37 cellular contexts compared by ENCODE assay signal in the genomic region with DNA sequence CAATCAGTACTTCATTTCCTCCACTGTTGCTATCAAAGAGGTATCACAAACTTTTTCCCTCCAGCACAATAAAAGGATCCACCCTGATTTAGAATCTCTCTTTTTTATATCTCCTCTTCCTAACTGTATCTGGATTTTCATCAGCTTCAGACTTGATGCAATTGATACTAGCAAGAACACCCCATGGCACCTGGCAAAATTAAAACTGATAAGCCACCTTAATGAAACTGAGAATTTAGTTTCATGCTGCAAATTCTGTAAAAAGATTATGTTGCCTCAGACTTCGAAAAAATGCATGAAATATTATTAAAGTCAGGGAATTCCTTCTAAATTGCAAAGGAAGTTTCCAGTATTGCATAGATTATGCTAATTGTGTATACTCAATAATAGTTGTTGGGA.
"Had no signal": no experiment of that assay in that cellular context is flagged by ENCODE, and none has a peak within 500 bp of the region (broad histone marks: within the 10 kb centered on the region; RNA-seq: fewer than 3 reads in every experiment).

No MANE protein-coding gene starts in this region.

- H3K9me3 Mint-ChIP-seq: activated naive CD4-positive, alpha-beta T cell treated with anti-CD3 and anti-CD28 coated beads for 36 hours; activated naive CD8-positive, alpha-beta T cell treated with anti-CD3 and anti-CD28 coated beads for 36 hours; activated naive CD8-positive, alpha-beta T cell treated with anti-CD3 and anti-CD28 coated beads, Interleukin-2, amount 50 U/mL, for 24 hours; activated T-cell treated with anti-CD3 and anti-CD28 coated beads, Interleukin-2, amount 50 U/mL, for 24 hours; activated T-cell treated with anti-CD3 and anti-CD28 coated beads, Interleukin-2, amount 50 U/mL, for 4 hours; activated T-helper 1 cell treated with anti-CD3 and anti-CD28 coated beads, Interleukin-12 subunit alpha, Interleukin-12 subunit beta, Interleukin-2, Interleukin-4 antibody, amounts not matched to agents 30 ng/mL and 10 ng/mL and 1 ng/mL, durations not matched to agents 14 hours and 24 hours and 36 hours; activated T-helper 2 cell treated with anti-CD3 and anti-CD28 coated beads, Interferon-gamma antibody, Interleukin-2, Interleukin-4, amounts not matched to agents 10 μg/mL and 5 μg/mL and 100 μg/mL, durations not matched to agents 14 hours and 24 hours and 36 hours; central memory CD8-positive, alpha-beta T cell had no signal

- H3K27me3 ChIP-seq: adrenal gland, ascending aorta, body of pancreas, brain microvascular endothelial cell, breast epithelium, cardiac muscle cell had no signal

- H3K4me3 ChIP-seq: adrenal gland, ascending aorta, body of pancreas, breast epithelium, cardiac muscle cell had no signal

- H3K4me1 ChIP-seq: adrenal gland, ascending aorta, body of pancreas, breast epithelium had no signal

- DNase-seq: activated effector memory CD4-positive, alpha-beta T cell treated with anti-CD3 and anti-CD28 coated beads, Interleukin-2, amount 50 U/mL, for 16 hours; activated effector memory CD4-positive, alpha-beta T cell treated with Interleukin-2 at 50 U/mL for 16 hours; activated gamma-delta T cell; activated gamma-delta T cell treated with Interleukin-2 at 50 U/mL for 16 hours; activated naive CD4-positive, alpha-beta T cell; activated naive CD4-positive, alpha-beta T cell treated with anti-CD3 and anti-CD28 coated beads for 36 hours; activated naive CD4-positive, alpha-beta T cell treated with anti-CD3 and anti-CD28 coated beads, Interleukin-2, amount 10 ng/mL, durations not matched to agents 7 days and 5 days; activated naive CD4-positive, alpha-beta T cell treated with anti-CD3 and anti-CD28 coated beads, Interleukin-2, amount 50 U/mL, for 16 hours; activated naive CD4-positive, alpha-beta T cell treated with Interleukin-2 at 50 U/mL for 16 hours; activated naive CD8-positive, alpha-beta T cell treated with anti-CD3 and anti-CD28 coated beads for 36 hours; activated naive CD8-positive, alpha-beta T cell treated with anti-CD3 and anti-CD28 coated beads, Interleukin-2, amount 10 ng/mL, durations not matched to agents 7 days and 5 days; activated naive CD8-positive, alpha-beta T cell treated with anti-CD3 and anti-CD28 coated beads, Interleukin-2, amount 50 U/mL, for 24 hours; activated T-cell treated with anti-CD3 and anti-CD28 coated beads, Interleukin-2, amount 50 U/mL, for 24 hours; activated T-cell treated with anti-CD3 and anti-CD28 coated beads, Interleukin-2, amount 50 U/mL, for 4 hours; activated T-cell treated with anti-CD3 and anti-CD28 coated beads, Interleukin-2, amount 50 U/mL, for 48 hours; activated T-cell treated with anti-CD3 and anti-CD28 coated beads, Interleukin-2, amount 50 U/mL, for 72 hours; adrenal gland; amniotic stem cell; amygdala; anterior cingulate cortex; aorta; body of pancreas; brain microvascular endothelial cell; caudate nucleus; central memory CD4-positive, alpha-beta T cell; cerebellar nuclear complex had no signal

- H3K36me3 ChIP-seq: adrenal gland, ascending aorta, brain microvascular endothelial cell, breast epithelium, cardiac muscle cell had no signal

- ATAC-seq: activated naive CD4-positive, alpha-beta T cell treated with anti-CD3 and anti-CD28 coated beads, Interleukin-2, amount 50 U/mL, for 72 hours; activated naive CD8-positive, alpha-beta T cell treated with anti-CD3 and anti-CD28 coated beads, Interleukin-2, amount 50 U/mL, for 24 hours; activated T-cell treated with anti-CD3 and anti-CD28 coated beads, Interleukin-2, amount 50 U/mL, for 4 hours; activated T-cell treated with anti-CD3 and anti-CD28 coated beads, Interleukin-2, amount 50 U/mL, for 72 hours; activated T-helper 17 cell treated with anti-CD3 and anti-CD28 coated beads, Interleukin-2, amount 50 U/mL, for 72 hours; body of pancreas had no signal

- H3K27ac Mint-ChIP-seq: activated naive CD4-positive, alpha-beta T cell treated with anti-CD3 and anti-CD28 coated beads for 36 hours; activated naive CD4-positive, alpha-beta T cell treated with anti-CD3 and anti-CD28 coated beads, Interleukin-2, amount 10 ng/mL, durations not matched to agents 7 days and 5 days; activated naive CD4-positive, alpha-beta T cell treated with anti-CD3 and anti-CD28 coated beads, Interleukin-2, amount 50 U/mL, for 24 hours; activated naive CD4-positive, alpha-beta T cell treated with anti-CD3 and anti-CD28 coated beads, Interleukin-2, amount 50 U/mL, for 72 hours; activated naive CD8-positive, alpha-beta T cell; activated naive CD8-positive, alpha-beta T cell treated with anti-CD3 and anti-CD28 coated beads for 36 hours; activated naive CD8-positive, alpha-beta T cell treated with anti-CD3 and anti-CD28 coated beads, Interleukin-2, amount 10 ng/mL, durations not matched to agents 7 days and 5 days; activated naive CD8-positive, alpha-beta T cell treated with anti-CD3 and anti-CD28 coated beads, Interleukin-2, amount 50 U/mL, for 24 hours; activated T-cell treated with anti-CD3 and anti-CD28 coated beads, Interleukin-2, amount 50 U/mL, for 24 hours; activated T-cell treated with anti-CD3 and anti-CD28 coated beads, Interleukin-2, amount 50 U/mL, for 72 hours; activated T-helper 1 cell treated with anti-CD3 and anti-CD28 coated beads, Interleukin-12 subunit alpha, Interleukin-12 subunit beta, Interleukin-2, Interleukin-4 antibody, amounts not matched to agents 30 ng/mL and 10 ng/mL and 1 ng/mL, durations not matched to agents 14 hours and 24 hours and 36 hours; activated T-helper 17 cell treated with anti-CD3 and anti-CD28 coated beads, Interleukin-2, amount 50 U/mL, for 72 hours; activated T-helper 2 cell treated with anti-CD3 and anti-CD28 coated beads, Interferon-gamma antibody, Interleukin-2, Interleukin-4, amounts not matched to agents 10 μg/mL and 5 μg/mL and 100 μg/mL, durations not matched to agents 14 hours and 24 hours and 36 hours had no signal

- H3K27me3 Mint-ChIP-seq: activated naive CD4-positive, alpha-beta T cell treated with anti-CD3 and anti-CD28 coated beads, Interleukin-2, amount 10 ng/mL, durations not matched to agents 7 days and 5 days; activated naive CD4-positive, alpha-beta T cell treated with anti-CD3 and anti-CD28 coated beads, Interleukin-2, amount 50 U/mL, for 24 hours; activated naive CD8-positive, alpha-beta T cell; activated naive CD8-positive, alpha-beta T cell treated with anti-CD3 and anti-CD28 coated beads for 36 hours; activated naive CD8-positive, alpha-beta T cell treated with anti-CD3 and anti-CD28 coated beads, Interleukin-2, amount 10 ng/mL, durations not matched to agents 7 days and 5 days; activated naive CD8-positive, alpha-beta T cell treated with anti-CD3 and anti-CD28 coated beads, Interleukin-2, amount 50 U/mL, for 24 hours; activated T-cell treated with anti-CD3 and anti-CD28 coated beads, Interleukin-2, amount 50 U/mL, for 24 hours; activated T-helper 17 cell treated with anti-CD3 and anti-CD28 coated beads, Interleukin-2, amount 50 U/mL, for 72 hours; central memory CD8-positive, alpha-beta T cell had no signal

- H3K4me1 Mint-ChIP-seq: activated naive CD4-positive, alpha-beta T cell treated with anti-CD3 and anti-CD28 coated beads, Interleukin-2, amount 10 ng/mL, durations not matched to agents 7 days and 5 days; activated naive CD4-positive, alpha-beta T cell treated with anti-CD3 and anti-CD28 coated beads, Interleukin-2, amount 50 U/mL, for 24 hours; activated naive CD8-positive, alpha-beta T cell treated with anti-CD3 and anti-CD28 coated beads for 36 hours; activated naive CD8-positive, alpha-beta T cell treated with anti-CD3 and anti-CD28 coated beads, Interleukin-2, amount 10 ng/mL, durations not matched to agents 7 days and 5 days; activated naive CD8-positive, alpha-beta T cell treated with anti-CD3 and anti-CD28 coated beads, Interleukin-2, amount 50 U/mL, for 24 hours; activated T-helper 17 cell treated with anti-CD3 and anti-CD28 coated beads, Interleukin-2, amount 50 U/mL, for 72 hours; central memory CD8-positive, alpha-beta T cell had no signal

- H3K9me3 ChIP-seq: adrenal gland, ascending aorta, body of pancreas, breast epithelium had no signal

- H3K4me3 Mint-ChIP-seq: activated naive CD4-positive, alpha-beta T cell treated with anti-CD3 and anti-CD28 coated beads for 36 hours; activated naive CD4-positive, alpha-beta T cell treated with anti-CD3 and anti-CD28 coated beads, Interleukin-2, amount 10 ng/mL, durations not matched to agents 7 days and 5 days; activated naive CD4-positive, alpha-beta T cell treated with anti-CD3 and anti-CD28 coated beads, Interleukin-2, amount 50 U/mL, for 24 hours; activated naive CD8-positive, alpha-beta T cell; activated naive CD8-positive, alpha-beta T cell treated with anti-CD3 and anti-CD28 coated beads for 36 hours; activated naive CD8-positive, alpha-beta T cell treated with anti-CD3 and anti-CD28 coated beads, Interleukin-2, amount 10 ng/mL, durations not matched to agents 7 days and 5 days; activated naive CD8-positive, alpha-beta T cell treated with anti-CD3 and anti-CD28 coated beads, Interleukin-2, amount 50 U/mL, for 24 hours; activated T-cell treated with anti-CD3 and anti-CD28 coated beads, Interleukin-2, amount 50 U/mL, for 24 hours; activated T-cell treated with anti-CD3 and anti-CD28 coated beads, Interleukin-2, amount 50 U/mL, for 4 hours; activated T-cell treated with anti-CD3 and anti-CD28 coated beads, Interleukin-2, amount 50 U/mL, for 72 hours; activated T-helper 1 cell treated with anti-CD3 and anti-CD28 coated beads, Interleukin-12 subunit alpha, Interleukin-12 subunit beta, Interleukin-2, Interleukin-4 antibody, amounts not matched to agents 30 ng/mL and 10 ng/mL and 1 ng/mL, durations not matched to agents 14 hours and 24 hours and 36 hours; activated T-helper 17 cell treated with anti-CD3 and anti-CD28 coated beads, Interleukin-2, amount 50 U/mL, for 72 hours; brain; central memory CD8-positive, alpha-beta T cell had no signal

- H3K27ac ChIP-seq: adrenal gland, ascending aorta, body of pancreas, brain microvascular endothelial cell, breast epithelium, cardiac muscle cell had no signal

- H3K36me3 Mint-ChIP-seq: activated naive CD4-positive, alpha-beta T cell treated with anti-CD3 and anti-CD28 coated beads, Interleukin-2, amount 10 ng/mL, durations not matched to agents 7 days and 5 days; activated naive CD4-positive, alpha-beta T cell treated with anti-CD3 and anti-CD28 coated beads, Interleukin-2, amount 50 U/mL, for 24 hours; activated naive CD8-positive, alpha-beta T cell; activated naive CD8-positive, alpha-beta T cell treated with anti-CD3 and anti-CD28 coated beads for 36 hours; activated naive CD8-positive, alpha-beta T cell treated with anti-CD3 and anti-CD28 coated beads, Interleukin-2, amount 10 ng/mL, durations not matched to agents 7 days and 5 days; brain had no signal
